Comparison of ENCODE assay signal across 32 cellular contexts in the genomic region with DNA sequence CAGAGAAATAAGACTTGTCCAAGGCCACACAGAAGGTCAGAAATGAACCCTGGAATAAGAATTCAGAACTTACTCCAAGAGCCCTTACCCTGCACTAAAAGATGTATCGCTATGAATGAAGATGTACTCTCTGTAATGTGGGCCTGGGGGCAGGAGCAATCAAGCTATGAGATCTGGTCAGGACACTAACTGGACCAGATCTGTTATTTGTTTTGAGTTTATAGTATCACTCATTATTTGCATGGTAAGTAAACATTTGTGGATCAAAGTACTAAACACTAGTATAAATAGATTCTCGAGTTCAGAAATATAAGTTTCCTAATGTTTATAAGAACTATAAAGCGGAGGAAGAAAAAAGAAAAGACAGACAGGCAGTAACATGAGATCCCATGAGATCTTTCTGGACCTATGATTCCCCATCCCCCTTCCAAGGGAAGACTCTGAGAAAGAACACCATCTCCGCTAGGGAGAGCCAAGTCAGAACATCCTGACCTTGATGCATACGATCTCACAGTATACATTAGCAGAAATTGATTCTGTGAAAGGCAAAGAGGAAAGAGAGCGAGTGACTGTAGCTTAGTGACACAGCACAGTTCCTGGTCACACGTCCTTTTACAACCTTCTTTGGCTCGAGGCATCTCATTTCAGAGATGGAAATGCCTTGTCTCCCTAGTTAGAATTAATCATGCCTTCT.
DNase-seq lines count a peak whose midpoint lies in the region; ATAC-seq, FAIRE-seq and TF ChIP-seq lines count a peak whose summit lies in the region.
"Had no signal": no experiment of that assay in that cellular context is flagged by ENCODE, and none has a peak within 500 bp of the region (broad histone marks: within the 10 kb centered on the region; RNA-seq: fewer than 3 reads in every experiment).

No MANE protein-coding gene starts in this region.

- H2AFZ ChIP-seq in HepG2 (ENCODE audit: low read length): no peak overlapping the region
- no peak overlapping the region for H2AFZ ChIP-seq in trophoblast cell (ENCODE audit: insufficient read depth, low read length, poor library complexity)

- H3K27me3 ChIP-seq in HepG2 (ENCODE audit: control insufficient read depth in 1 of 2, insufficient read depth in 2 of 2, low read length in 2 of 2): no peaks in the 10 kb centered on the region
- H3K27me3 ChIP-seq in trophoblast cell (ENCODE audit: insufficient read depth, low read length): no peaks in the 10 kb centered on the region
- H3K27me3 ChIP-seq: BLaER1, esophagus muscularis mucosa, heart left ventricle, tibial artery had no signal

- no peak overlapping the region for H3K4me3 Mint-ChIP-seq in activated T-helper 1 cell treated with anti-CD3 and anti-CD28 coated beads, Interleukin-12 subunit alpha, Interleukin-12 subunit beta, Interleukin-2, Interleukin-4 antibody, amounts not matched to agents 30 ng/mL and 10 ng/mL and 1 ng/mL, durations not matched to agents 14 hours and 24 hours and 36 hours
- H3K4me3 Mint-ChIP-seq: endodermal cell had no signal

- no peak for FAIRE-seq in HepG2 (lab: Jason Lieb, UNC)
- FAIRE-seq: TTC549 had no signal

- H3K79me1 ChIP-seq in trophoblast cell (ENCODE audit: low read length): no peaks in the 10 kb centered on the region

- H4K8ac ChIP-seq in trophoblast cell (ENCODE audit: low read depth, low read length): no peak overlapping the region

- POLR2A ChIA-PET in HepG2 (lab: Yijun Ruan, JAX): no interaction called here

- 74% methylated on average over 8 of the region's 8 CpGs for WGBS in HepG2 (ENCODE audit: low lambda C conversion rate)
- WGBS in trophoblast cell (ENCODE audit: extremely low coverage, insufficient coverage, insufficient read length): no CpG with 5 or more reads among the region's 8 CpGs

- H3K9ac ChIP-seq in HepG2 (ENCODE audit: insufficient read depth, low read depth, low read length) (no peak overlapping the region), trophoblast cell (ENCODE audit: low read length) (no peak overlapping the region)
- H3K9ac ChIP-seq: BLaER1 had no signal

- no peak overlapping the region for H2BK5ac ChIP-seq in trophoblast cell (ENCODE audit: low read depth, low read length, poor library complexity)

- H3K4me2 ChIP-seq in HepG2 (ENCODE audit: low read depth, low read length) (no peak overlapping the region), trophoblast cell (ENCODE audit: low read length) (no peak overlapping the region)
- H3K4me2 ChIP-seq: BLaER1 had no signal

- H3K18ac ChIP-seq in trophoblast cell (ENCODE audit: low read length): no peak overlapping the region

- no peak overlapping the region for H2AK5ac ChIP-seq in trophoblast cell (ENCODE audit: low read length)

- ATAC-seq in HepG2 (peak; percentile 59), esophagus mucosa (no peak), GM18519 (IDR thresholded peaks at IDR 0.05; ENCODE audit: low FRiP score, unreplicated experiment) (no peak)
- ATAC-seq: HCT116, heart left ventricle, sciatic nerve had no signal

- H3K23ac ChIP-seq in trophoblast cell (ENCODE audit: low read length): no peak overlapping the region

- peaks cover 1% of the 10 kb centered on the region for H3K27me3 Mint-ChIP-seq in activated T-helper 1 cell treated with anti-CD3 and anti-CD28 coated beads, Interleukin-12 subunit alpha, Interleukin-12 subunit beta, Interleukin-2, Interleukin-4 antibody, amounts not matched to agents 30 ng/mL and 10 ng/mL and 1 ng/mL, durations not matched to agents 14 hours and 24 hours and 36 hours (ENCODE audit: insufficient read depth)
- H3K27me3 Mint-ChIP-seq: IgD-negative memory B cell had no signal

- H3K4me1 ChIP-seq in HepG2 (ENCODE audit: insufficient read depth, low read length): peaks cover 14% of the 10 kb centered on the region
- peaks cover 1 to 3% of the 10 kb centered on the region in 2 experiments for H3K4me1 ChIP-seq in trophoblast cell (ENCODE audit: control insufficient read depth in 1 of 2, insufficient read depth in 2 of 2, low read length in 2 of 2)
- H3K4me1 ChIP-seq: BLaER1, prostate gland had no signal

- H3K79me2 ChIP-seq in HepG2 (ENCODE audit: insufficient read depth, low read length) (no peaks in the 10 kb centered on the region), trophoblast cell (ENCODE audit: control insufficient read depth, insufficient read depth, low read length, poor library complexity) (peaks cover 3% of the 10 kb centered on the region)

- no peaks in the 10 kb centered on the region for H4K20me1 ChIP-seq in HepG2 (ENCODE audit: insufficient read depth, low read length)

- H4K91ac ChIP-seq in trophoblast cell (ENCODE audit: low read depth, low read length): no peak overlapping the region

- no peak overlapping the region for H2BK12ac ChIP-seq in trophoblast cell (ENCODE audit: low read length)

- CTCF ChIA-PET in HepG2 (lab: Yijun Ruan, JAX; ENCODE audit: low intra/inter-chr PET ratio, low total read pairs): no interaction called here

- no peak for TF ChIP-seq CTCF in LNCaP clone FGC (IDR thresholded peaks at IDR 0.05; ENCODE audit: control insufficient read depth, extremely low read depth, insufficient read depth)
- no peak for TF ChIP-seq CTCF in HepG2 (CRISPR knock-in tag; IDR thresholded peaks at IDR 0.05)

- intact Hi-C loops in activated T-helper 1 cell treated with anti-CD3 and anti-CD28 coated beads, Interleukin-12 subunit alpha, Interleukin-12 subunit beta, Interleukin-2, Interleukin-4 antibody, amounts not matched to agents 30 ng/mL and 10 ng/mL and 1 ng/mL, durations not matched to agents 14 hours and 24 hours and 36 hours (cut with micrococcal nuclease): no loop called here
- intact Hi-C loops in HepG2 (cut with micrococcal nuclease; ENCODE audit: unreplicated experiment): no loop called here

- no peak for TF ChIP-seq POLR2A in HepG2 (IDR thresholded peaks at IDR 0.05; ENCODE audit: insufficient read depth in 1 of 2, low read depth in 2 of 2, low read length in 2 of 2)

- H3K36me3 Mint-ChIP-seq in activated T-helper 1 cell treated with anti-CD3 and anti-CD28 coated beads, Interleukin-12 subunit alpha, Interleukin-12 subunit beta, Interleukin-2, Interleukin-4 antibody, amounts not matched to agents 30 ng/mL and 10 ng/mL and 1 ng/mL, durations not matched to agents 14 hours and 24 hours and 36 hours (ENCODE audit: low read depth): peaks cover 10% of the 10 kb centered on the region

- H3K4me3 ChIP-seq in LNCaP clone FGC (ENCODE audit: low read depth, low read length) (no peak overlapping the region), HepG2 (replicated peaks in 1 of 3; ENCODE audit: insufficient read depth in 1 of 3, low read depth in 2 of 3, low read length in 3 of 3) (no peak overlapping the region), trophoblast cell (ENCODE audit: low read depth, low read length) (no peak overlapping the region)
- H3K4me3 ChIP-seq: BLaER1, esophagus muscularis mucosa, heart left ventricle, prostate gland, SK-N-MC, tibial artery had no signal

- H4K12ac ChIP-seq in trophoblast cell (ENCODE audit: low read depth, low read length): no peak overlapping the region

- TF ChIP-seq RAD21 in HepG2 (CRISPR knock-in tag; IDR thresholded peaks at IDR 0.05): no peak

- DNase-seq in LNCaP clone FGC (ENCODE audit: low read depth): peak; percentile 47
- DNase-seq in activated T-helper 1 cell treated with anti-CD3 and anti-CD28 coated beads, Interleukin-12 subunit alpha, Interleukin-12 subunit beta, Interleukin-2, Interleukin-4 antibody, amounts not matched to agents 30 ng/mL and 10 ng/mL and 1 ng/mL, durations not matched to agents 14 hours and 24 hours and 36 hours (ENCODE audit: low spot score): no peak
- peak; percentile 5 for DNase-seq in HepG2 (ENCODE audit: low spot score)
- DNase-seq in trophoblast cell: no peak
- no peak for DNase-seq in midbrain (lab: John Stamatoyannopoulos, UW)
- no peak for DNase-seq in NCI-H187 treated with DMSO at 0.1 percent for 48 hours (lab: John Stamatoyannopoulos, UW)
- DNase-seq: activated CD4-positive, alpha-beta T cell treated with anti-CD3 and anti-CD28 coated beads, Interleukin-2, amount 50 U/mL, for 4 hours; activated naive CD4-positive, alpha-beta T cell; activated T-cell treated with anti-CD3 and anti-CD28 coated beads, Interleukin-2, amount 50 U/mL, for 48 hours; dermis blood vessel endothelial cell; DMS153; endodermal cell; foreskin fibroblast; heart left ventricle; mammary epithelial cell; NCI-H1048; NCI-H2171; NCI-H510A treated with DMSO at 0.1 percent for 48 hours; stimulated activated CD4-positive, alpha-beta T cell treated with anti-CD3 and anti-CD28 coated beads, Interleukin-12 subunit alpha, Interleukin-12 subunit beta, amount 100 ng/mL, for 4 hours; stimulated activated CD4-positive, alpha-beta T cell treated with anti-CD3 and anti-CD28 coated beads, Interleukin-4, amount 100 ng/mL, for 1 hour; T-helper 1 cell; tibial artery had no signal

- H2BK120ac ChIP-seq in trophoblast cell (ENCODE audit: insufficient read depth, low read length, poor library complexity): no peak overlapping the region

- H3K27ac Mint-ChIP-seq in activated T-helper 1 cell treated with anti-CD3 and anti-CD28 coated beads, Interleukin-12 subunit alpha, Interleukin-12 subunit beta, Interleukin-2, Interleukin-4 antibody, amounts not matched to agents 30 ng/mL and 10 ng/mL and 1 ng/mL, durations not matched to agents 14 hours and 24 hours and 36 hours: peak overlapping the region; percentile 21
- H3K27ac Mint-ChIP-seq: endodermal cell, IgD-negative memory B cell had no signal

- no peak overlapping the region for H3K14ac ChIP-seq in trophoblast cell (ENCODE audit: low read length)

- no peaks in the 10 kb centered on the region for H3K9me3 ChIP-seq in HepG2 (ENCODE audit: low read length)
- H3K9me3 ChIP-seq in trophoblast cell (ENCODE audit: insufficient read depth, low read depth, low read length): no peaks in the 10 kb centered on the region
- H3K9me3 ChIP-seq: BLaER1, esophagus muscularis mucosa, heart left ventricle, prostate gland, tibial artery had no signal

- no peaks in the 10 kb centered on the region for H3K36me3 ChIP-seq in HepG2 (replicated peaks in 1 of 2; ENCODE audit: control insufficient read depth in 1 of 2, insufficient read depth in 2 of 2, low read length in 2 of 2)
- peaks cover 3 to 8% of the 10 kb centered on the region in 2 experiments for H3K36me3 ChIP-seq in trophoblast cell (ENCODE audit: control insufficient read depth in 1 of 2, insufficient read depth in 2 of 2, low read length in 2 of 2)
- H3K36me3 ChIP-seq: esophagus muscularis mucosa, heart left ventricle, prostate gland, tibial artery had no signal

- in situ Hi-C loops in HepG2 (cut with HindIII; ENCODE audit: extremely low pct_ligation_motif_present, low pct_unique_long_range_greater_than_20kb): no loop called here

- no peak for TF ChIP-seq EP300 in HepG2 (IDR thresholded peaks at IDR 0.05; ENCODE audit: low read depth in 2 of 2, low read length in 2 of 2)
- TF ChIP-seq EP300 in HepG2 (CRISPR knock-in tag; IDR thresholded peaks at IDR 0.05; ENCODE audit: borderline replicate concordance): no peak

- H3K4ac ChIP-seq in trophoblast cell (ENCODE audit: low read depth, low read length): peak overlapping the region; percentile 6

- no peak overlapping the region for H3K27ac ChIP-seq in HepG2 (ENCODE audit: extremely low read length, insufficient read depth, low read length)
- no peak overlapping the region for H3K27ac ChIP-seq in trophoblast cell (ENCODE audit: low read depth, low read length)
- H3K27ac ChIP-seq: BLaER1, esophagus muscularis mucosa, heart left ventricle, prostate gland, SK-N-MC, tibial artery had no signal

- H3K9me3 Mint-ChIP-seq in activated T-helper 1 cell treated with anti-CD3 and anti-CD28 coated beads, Interleukin-12 subunit alpha, Interleukin-12 subunit beta, Interleukin-2, Interleukin-4 antibody, amounts not matched to agents 30 ng/mL and 10 ng/mL and 1 ng/mL, durations not matched to agents 14 hours and 24 hours and 36 hours: no peaks in the 10 kb centered on the region
- H3K9me3 Mint-ChIP-seq: endodermal cell, IgD-negative memory B cell had no signal

- no TSS peak for BruUV-seq in HepG2 (replicated peaks; lab: Mats Ljungman, UMichigan)

- H3K4me1 Mint-ChIP-seq in activated T-helper 1 cell treated with anti-CD3 and anti-CD28 coated beads, Interleukin-12 subunit alpha, Interleukin-12 subunit beta, Interleukin-2, Interleukin-4 antibody, amounts not matched to agents 30 ng/mL and 10 ng/mL and 1 ng/mL, durations not matched to agents 14 hours and 24 hours and 36 hours (ENCODE audit: low read depth): peaks cover 9% of the 10 kb centered on the region

Comparison
In these comparisons a context has a peak if more than half of its experiments do, and no peak if none do; other contexts are left out.
1. DNase-seq: peak in LNCaP clone FGC (single experiment) and HepG2 (single experiment); none in activated T-helper 1 cell treated with anti-CD3 and anti-CD28 coated beads, Interleukin-12 subunit alpha, Interleukin-12 subunit beta, Interleukin-2, Interleukin-4 antibody, amounts not matched to agents 30 ng/mL and 10 ng/mL and 1 ng/mL, durations not matched to agents 14 hours and 24 hours and 36 hours (single experiment), trophoblast cell (0 of 2), midbrain (single experiment) and NCI-H187 treated with DMSO at 0.1 percent for 48 hours (single experiment).